35 cellular contexts compared by ENCODE assay signal in genomic region chr15:62240121-62240520, GRCh38.
"Had no signal": no experiment of that assay in that cellular context is flagged by ENCODE, and none has a peak within 500 bp of the region (broad histone marks: within the 10 kb centered on the region; RNA-seq: fewer than 3 reads in every experiment).

No MANE protein-coding gene starts in this region.

- H3K36me3 ChIP-seq: MG63 had no signal

- H3K27me3 ChIP-seq: MG63 had no signal

- DNase-seq: Karpas-422, Kasumi-1, MG63, MM.1S, MV-4-11, NCI-H1048, NCI-H1092, NCI-H1092 treated with DMSO at 0.1 percent for 48 hours, NCI-H1105, NCI-H1105 treated with DMSO at 0.1 percent for 48 hours, NCI-H1417, NCI-H1417 treated with DMSO at 0.1 percent for 48 hours, NCI-H1436, NCI-H1436 treated with DMSO at 0.1 percent for 48 hours, NCI-H146, NCI-H1694, NCI-H1694 treated with DMSO at 0.1 percent for 48 hours, NCI-H187, NCI-H187 treated with DMSO at 0.1 percent for 48 hours, NCI-H1930, NCI-H2029, NCI-H2029 treated with DMSO at 0.1 percent for 48 hours, NCI-H2081, NCI-H2081 treated with DMSO at 0.1 percent for 48 hours, NCI-H2107, NCI-H2171, NCI-H2171 treated with DMSO at 0.1 percent for 48 hours, NCI-H2227 treated with DMSO at 0.1 percent for 48 hours, NCI-H226, NCI-H345, NCI-H446, NCI-H446 treated with DMSO at 0.1 percent for 48 hours, NCI-H510A, NCI-H510A treated with DMSO at 0.1 percent for 48 hours, NCI-H524 had no signal

- H3K9me3 ChIP-seq: MG63 had no signal

- H3K4me3 ChIP-seq: MG63 had no signal
